Comparison of ENCODE assay signal across 22 cellular contexts in genomic region chr22:48506506-48507145, GRCh38.
"Had no signal": no experiment of that assay in that cellular context is flagged by ENCODE, and none has a peak within 500 bp of the region (broad histone marks: within the 10 kb centered on the region; RNA-seq: fewer than 3 reads in every experiment).

No MANE protein-coding gene starts in this region.

- H3K36me3 ChIP-seq: MG63, SJCRH30 had no signal

- FAIRE-seq: HepG2 had no signal

- H3K27ac ChIP-seq: RWPE1, SJCRH30 had no signal

- H3K9me3 ChIP-seq: MG63, SJCRH30 had no signal

- H3K4me1 ChIP-seq: SJCRH30 had no signal

- DNase-seq: IMR-90, Karpas-422, KG1, MG63, NCI-H1092, NCI-H1105 treated with DMSO at 0.1 percent for 48 hours, NCI-H1417 treated with DMSO at 0.1 percent for 48 hours, NCI-H146, NCI-H1694 treated with DMSO at 0.1 percent for 48 hours, NCI-H1930, NCI-H2227 treated with DMSO at 0.1 percent for 48 hours, NCI-H446, NCI-H510A, NCI-H524 treated with DMSO at 0.1 percent for 48 hours, NCI-H69, NCI-H774, SHP77 treated with DMSO at 0.1 percent for 48 hours, SJCRH30 had no signal

- ATAC-seq: HepG2, Panc1, SK-N-SH treated with all-trans-retinoic acid at 6 μM for 48 hours had no signal

- H3K27me3 ChIP-seq: MG63 had no signal

- H3K4me3 ChIP-seq: MG63, SJCRH30 had no signal
